ENCODE assay signal across 25 cellular contexts in genomic region chr6:54354608-54355007, GRCh38. TPM values are rescaled to one million over a fixed set of nuclear protein-coding genes. Genes with fewer than 3 reads are reported as not detected.
DNase-seq lines count a peak whose midpoint lies in the region; ATAC-seq and TF ChIP-seq lines count a peak whose summit lies in the region.
"Had no signal": no experiment of that assay in that cellular context is flagged by ENCODE, and none has a peak within 500 bp of the region (broad histone marks: within the 10 kb centered on the region; RNA-seq: fewer than 3 reads in every experiment).

No MANE protein-coding gene starts in this region.

- WGBS in SK-N-SH (ENCODE audit: low lambda C conversion rate), result 27% methylated on average over 2 of the region's 2 CpGs
- no CpG with 5 or more reads among the region's 2 CpGs for WGBS in IMR-90 (ENCODE audit: extremely low coverage in 2 of 2, insufficient read length in 1 of 2), 2 experiments

- H3K9me3 Mint-ChIP-seq in CD4-positive, alpha-beta memory T cell, result peaks cover 0 to 6% (median 3%) of the 10 kb centered on the region in 8 donors
- H3K9me3 Mint-ChIP-seq: GM23338, HFFc6 had no signal

- H3K9me2 ChIP-seq in SK-N-SH, result no peaks in the 10 kb centered on the region
- no peaks in the 10 kb centered on the region for H3K9me2 ChIP-seq in PC-9 (ENCODE audit: insufficient read depth)

- dilution Hi-C loops in IMR-90 (cut with HindIII; ENCODE audit: low sequenced_read_pairs, unreplicated experiment), result no loop called here

- no peak overlapping the region for H3K4ac ChIP-seq in IMR-90 (ENCODE audit: low read depth, low read length)

- H3F3A ChIP-seq in SK-N-SH (replicated peaks; ENCODE audit: insufficient read depth) (no peaks in the 10 kb centered on the region), PC-9 (ENCODE audit: insufficient read depth, low read depth) (no peaks in the 10 kb centered on the region)

- no peaks in the 10 kb centered on the region for H3K27me3 Mint-ChIP-seq in CD4-positive, alpha-beta memory T cell

- H3K4me1 Mint-ChIP-seq in CD4-positive, alpha-beta memory T cell, result no peaks in the 10 kb centered on the region
- H3K4me1 Mint-ChIP-seq: CD14-positive monocyte, GM23338 had no signal

- no peak overlapping the region for H3K4me3 Mint-ChIP-seq in CD4-positive, alpha-beta memory T cell
- H3K4me3 Mint-ChIP-seq: CD14-positive monocyte; CD8-positive, alpha-beta T cell; GM23338; HFFc6 had no signal

- no peak for TF ChIP-seq EP300 in SK-N-SH (IDR thresholded peaks at IDR 0.05; ENCODE audit: borderline replicate concordance in 1 of 2, low read depth in 1 of 2, low read length in 1 of 2)

- peak overlapping the region; percentile 39 for H3K4me2 ChIP-seq in SK-N-SH
- no peak overlapping the region for H3K4me2 ChIP-seq in IMR-90 (ENCODE audit: low read depth, low read length)
- H3K4me2 ChIP-seq in PC-9, result no peak overlapping the region
- H3K4me2 ChIP-seq: BLaER1, GM23338 had no signal

- H4K5ac ChIP-seq in IMR-90 (ENCODE audit: low read depth, low read length), result no peak overlapping the region

- no peak for TF ChIP-seq RAD21 in SK-N-SH (IDR thresholded peaks at IDR 0.05; ENCODE audit: low read length)
- no peak for TF ChIP-seq RAD21 in IMR-90 (IDR thresholded peaks at IDR 0.05; ENCODE audit: low read length)

- H3K79me2 ChIP-seq in SK-N-SH (ENCODE audit: insufficient read depth), result no peaks in the 10 kb centered on the region
- no peaks in the 10 kb centered on the region for H3K79me2 ChIP-seq in PC-9 (ENCODE audit: low read depth)

- H3K79me1 ChIP-seq in IMR-90 (ENCODE audit: low read depth in 1 of 2, low read length in 2 of 2), result no peaks in the 10 kb centered on the region

- no peak overlapping the region for H3K23ac ChIP-seq in IMR-90 (ENCODE audit: low read depth, low read length)

- no peak overlapping the region for H2BK5ac ChIP-seq in IMR-90 (ENCODE audit: low read depth, low read length, poor library complexity, severe bottlenecking)

- in situ Hi-C loops in IMR-90 (cut with MboI; ENCODE audit: low sequenced_read_pairs), result no loop called here

- no peak overlapping the region for H3K18ac ChIP-seq in IMR-90 (ENCODE audit: low read depth, low read length)

- no peak overlapping the region for H3K56ac ChIP-seq in IMR-90 (ENCODE audit: extremely low read depth, insufficient read depth, low read length)

- H3K27me3 ChIP-seq in SK-N-SH (ENCODE audit: insufficient read depth) (no peaks in the 10 kb centered on the region), IMR-90 (ENCODE audit: control insufficient read depth, insufficient read depth, low read length) (no peaks in the 10 kb centered on the region), PC-9 (ENCODE audit: insufficient read depth, low read depth) (no peaks in the 10 kb centered on the region)
- no peaks in the 10 kb centered on the region for H3K27me3 ChIP-seq in CD4-positive, alpha-beta memory T cell (ENCODE audit: insufficient read depth, low read length)
- H3K27me3 ChIP-seq: BLaER1 had no signal

- no peak for DNase-seq in SK-N-SH
- DNase-seq in IMR-90, result no peak
- DNase-seq in PC-9, result no peak
- DNase-seq in retinal pigment epithelial cell (ENCODE audit: low read depth), result no peak
- DNase-seq in CD4-positive, alpha-beta memory T cell, result no peak
- no peak for DNase-seq in activated CD8-positive, alpha-beta memory T cell treated with anti-CD3 and anti-CD28 coated beads, Interleukin-2, amount 50 U/mL, for 4 hours
- DNase-seq: Calu3; CD8-positive, alpha-beta T cell; DMS 273 treated with DMSO at 0.1 percent for 48 hours; DMS53; DND-41; EL; H7; HFFc6 had no signal

- H2AK9ac ChIP-seq in IMR-90 (replicated peaks; ENCODE audit: low read depth, low read length, poor library complexity), result no peak overlapping the region

- no peaks in the 10 kb centered on the region; a peak in 1 of 4 replicates for H3K4me1 ChIP-seq in SK-N-SH (ENCODE audit: control insufficient read depth in 1 of 2, insufficient read depth in 2 of 2, low read depth in 1 of 2, low read length in 1 of 2)
- H3K4me1 ChIP-seq in IMR-90 (ENCODE audit: control insufficient read depth, insufficient read depth, low read length), result no peaks in the 10 kb centered on the region
- H3K4me1 ChIP-seq in PC-9 (replicated peaks; ENCODE audit: insufficient read depth), result no peaks in the 10 kb centered on the region
- no peaks in the 10 kb centered on the region for H3K4me1 ChIP-seq in CD4-positive, alpha-beta memory T cell (ENCODE audit: insufficient read depth, low read length)
- H3K4me1 ChIP-seq: BLaER1 had no signal

- peak overlapping the region in 1 of 2 experiments; percentile 62; a peak in 2 of 4 replicates for H3K27ac ChIP-seq in SK-N-SH (ENCODE audit: low read depth in 2 of 2, low read length in 1 of 2)
- H3K27ac ChIP-seq in IMR-90 (ENCODE audit: insufficient read depth, low read length), result no peak overlapping the region
- no peak overlapping the region for H3K27ac ChIP-seq in PC-9
- no peak overlapping the region for H3K27ac ChIP-seq in CD4-positive, alpha-beta memory T cell (ENCODE audit: low read depth, low read length)
- H3K27ac ChIP-seq: 22Rv1, BLaER1 had no signal

- H3K36me3 ChIP-seq in SK-N-SH (replicated peaks in 1 of 2; ENCODE audit: control insufficient read depth in 1 of 2, insufficient read depth in 2 of 2, low read length in 1 of 2) (no peaks in the 10 kb centered on the region), IMR-90 (ENCODE audit: control insufficient read depth, insufficient read depth, low read length) (no peaks in the 10 kb centered on the region), PC-9 (ENCODE audit: low read depth) (no peaks in the 10 kb centered on the region)
- H3K36me3 ChIP-seq in CD4-positive, alpha-beta memory T cell (ENCODE audit: insufficient read depth, low read length), result no peaks in the 10 kb centered on the region
- H3K36me3 ChIP-seq: BLaER1 had no signal

- H2BK15ac ChIP-seq in IMR-90 (ENCODE audit: low read depth, low read length), result no peak overlapping the region

- TF ChIP-seq POLR2A in IMR-90 (IDR thresholded peaks at IDR 0.05; ENCODE audit: low read depth, low read length), result no peak

- H3K9ac ChIP-seq in SK-N-SH, result no peak overlapping the region
- H3K9ac ChIP-seq in IMR-90 (ENCODE audit: low read depth, low read length), result no peak overlapping the region
- H3K9ac ChIP-seq: BLaER1 had no signal

- no peak overlapping the region for H4K91ac ChIP-seq in IMR-90 (ENCODE audit: insufficient read depth, low read depth, low read length)

- no peaks in the 10 kb centered on the region for H3K9me3 ChIP-seq in SK-N-SH
- no peaks in the 10 kb centered on the region for H3K9me3 ChIP-seq in IMR-90 (ENCODE audit: control insufficient read depth, insufficient read depth, low read length)
- H3K9me3 ChIP-seq in PC-9 (ENCODE audit: insufficient read depth, low read depth), result no peaks in the 10 kb centered on the region
- no peaks in the 10 kb centered on the region for H3K9me3 ChIP-seq in CD4-positive, alpha-beta memory T cell (ENCODE audit: control insufficient read depth in 1 of 2, low read length in 2 of 2)
- H3K9me3 ChIP-seq: BLaER1 had no signal

- H3K4me3 ChIP-seq in SK-N-SH (ENCODE audit: low read depth in 2 of 2, low read length in 1 of 2) (peak overlapping the region; percentile 6 to 14; a peak in 1 of 4 replicates), IMR-90 (ENCODE audit: insufficient read depth, low read depth, low read length) (no peak overlapping the region), PC-9 (no peak overlapping the region), retinal pigment epithelial cell (ENCODE audit: low read length) (peak overlapping the region; percentile 5)
- H3K4me3 ChIP-seq in CD4-positive, alpha-beta memory T cell (ENCODE audit: low read length in 2 of 2), result no peak overlapping the region
- H3K4me3 ChIP-seq: BLaER1, GM12878, GM23338 had no signal

- H2AFZ ChIP-seq in SK-N-SH (ENCODE audit: low read depth), result peak overlapping the region; percentile 70; the same call in 1 of the 2 replicates
- no peak overlapping the region for H2AFZ ChIP-seq in IMR-90 (replicated peaks; ENCODE audit: low read length, poor library complexity)
- H2AFZ ChIP-seq in PC-9, result peak overlapping the region; percentile 59; the same call in 1 of the 2 replicates
- H2AFZ ChIP-seq: GM23338 had no signal

- no peak overlapping the region for H2BK20ac ChIP-seq in IMR-90 (ENCODE audit: low read depth, low read length)

- H3K9me1 ChIP-seq in IMR-90 (ENCODE audit: insufficient read depth, low read length), result no peaks in the 10 kb centered on the region

- no peak overlapping the region for H3K27ac Mint-ChIP-seq in CD4-positive, alpha-beta memory T cell
- H3K27ac Mint-ChIP-seq: CD14-positive monocyte; CD8-positive, alpha-beta T cell; GM23338; HFFc6 had no signal

- CTCF ChIA-PET in SK-N-SH (lab: Yijun Ruan, JAX) (no interaction called here), IMR-90 (lab: Yijun Ruan, JAX) (no interaction called here), PC-9 (lab: Charles Lee) (no interaction called here)
- CTCF ChIA-PET in CD4-positive, alpha-beta memory T cell (lab: Charles Lee; ENCODE audit: partially characterized antibody), result no interaction called here

- ATAC-seq in SK-N-SH treated with all-trans-retinoic acid at 6 μM for 48 hours (no peak; the same call in 2 of the 3 replicates), IMR-90 (ENCODE audit: low read depth) (no peak)
- ATAC-seq in activated CD4-positive, CD25-positive, alpha-beta regulatory T cell treated with anti-CD3 and anti-CD28 coated beads, Interleukin-2, amount 50 U/mL, for 24 hours, result no peak
- ATAC-seq: CD8-positive, alpha-beta T cell; GM12878; GM23338; HCT116 had no signal

- no peak overlapping the region for H2AK5ac ChIP-seq in IMR-90 (ENCODE audit: low read depth, low read length)

- POLR2A ChIA-PET in SK-N-SH (lab: Yijun Ruan, JAX) (no interaction called here), IMR-90 (lab: Charles Lee; ENCODE audit: unreplicated experiment) (interaction anchor here (0.6 kb wide), 1 partner anchor 563 kb away, joined by 3 read pairs; no protein-coding TSS in a partner anchor), PC-9 (lab: Charles Lee; ENCODE audit: unreplicated experiment) (no interaction called here)
- POLR2A ChIA-PET in CD4-positive, alpha-beta memory T cell (lab: Charles Lee; ENCODE audit: partially characterized antibody), result no interaction called here

- intact Hi-C loops in IMR-90 (cut with micrococcal nuclease), result no loop called here
- intact Hi-C loops in PC-9 (cut with micrococcal nuclease; ENCODE audit: unreplicated experiment), result no loop called here
- intact Hi-C loops in CD4-positive, alpha-beta memory T cell (cut with micrococcal nuclease), result no loop called here

- H2BK120ac ChIP-seq in IMR-90 (ENCODE audit: low read depth, low read length), result no peak overlapping the region

- no peak overlapping the region for H3K14ac ChIP-seq in IMR-90 (replicated peaks; ENCODE audit: low read depth, low read length)

- no peak overlapping the region for H4K8ac ChIP-seq in IMR-90 (ENCODE audit: low read depth in 2 of 2, low read length in 2 of 2)

- no peaks in the 10 kb centered on the region for H4K20me1 ChIP-seq in SK-N-SH (ENCODE audit: insufficient read depth)
- H4K20me1 ChIP-seq in IMR-90 (ENCODE audit: insufficient read depth, low read length), result no peaks in the 10 kb centered on the region
- H4K20me1 ChIP-seq in PC-9 (ENCODE audit: insufficient read depth), result no peaks in the 10 kb centered on the region
- H4K20me1 ChIP-seq: BLaER1 had no signal

- no peak for TF ChIP-seq CTCF in SK-N-SH (IDR thresholded peaks at IDR 0.05)
- TF ChIP-seq CTCF in IMR-90 (conservative IDR thresholded peaks at IDR 0.05; ENCODE audit: low read depth, low read length), result no peak
- TF ChIP-seq CTCF in PC-9 (conservative IDR thresholded peaks at IDR 0.05), result no peak
- no peak for TF ChIP-seq CTCF in retinal pigment epithelial cell (conservative IDR thresholded peaks at IDR 0.05; ENCODE audit: low read depth, low read length)

- BruUV-seq in IMR-90 (replicated peaks; lab: Mats Ljungman, UMichigan), result no TSS peak
- BruUV-seq in PC-9 (replicated peaks; lab: Mats Ljungman, UMichigan), result no TSS peak

- no peaks in the 10 kb centered on the region for H3K36me3 Mint-ChIP-seq in CD4-positive, alpha-beta memory T cell
- H3K36me3 Mint-ChIP-seq: CD14-positive monocyte; CD8-positive, alpha-beta T cell had no signal

RNA-seq across cellular contexts. Expression of gene TINAG, which starts 46.4 kb away (rescaled TPM):
- 0.13 and 0.29 TPM in 2 replicates for polyA plus RNA-seq in SK-N-SH (2012; rRNA removed)
- 0.24 and 0.51 TPM in 2 replicates for polyA plus RNA-seq in SK-N-SH (2012; cell fraction: cytosol; rRNA removed)
- 0.14 and 0.25 TPM in 2 replicates for polyA plus RNA-seq in SK-N-SH (2012; cell fraction: nucleus; rRNA removed)
- not detected in 2 replicates for total RNA-seq in IMR-90 (2012; rRNA removed)
- polyA plus RNA-seq in IMR-90 (2012; rRNA removed), result not detected in 2 replicates
- not detected in 2 replicates for polyA plus RNA-seq in IMR-90 (2012; cell fraction: cytosol; rRNA removed)
- not detected in 2 replicates for polyA plus RNA-seq in IMR-90 (2012; cell fraction: nucleus; rRNA removed; ENCODE audit: low replicate concordance)
- total RNA-seq in PC-9 (2021), result not detected in 2 replicates
- not detected for total RNA-seq in CD4-positive, alpha-beta memory T cell
- polyA plus RNA-seq in CD4-positive, alpha-beta memory T cell, result not detected
- total RNA-seq: A673; CD8-positive, alpha-beta T cell; G401; GM23338; H7; HFFc6 had no signal
- polyA plus RNA-seq: AG04450, CD14-positive monocyte, GM23338 had no signal

Comparison
In these comparisons a context has a peak if more than half of its experiments do, and no peak if none do; other contexts are left out.
1. H3K4me3 ChIP-seq: peak in SK-N-SH (2 of 2) and retinal pigment epithelial cell (single experiment); none in IMR-90 (single experiment), PC-9 (single experiment) and CD4-positive, alpha-beta memory T cell (0 of 2).